In genomic region chr10:8061274-8062211, GRCh38 we compare ENCODE assay signal across 9 cellular contexts. TPM values are rescaled to one million over a fixed set of nuclear protein-coding genes. Genes with fewer than 3 reads are reported as not detected.
DNase-seq lines count a peak whose midpoint lies in the region; ATAC-seq and TF ChIP-seq lines count a peak whose summit lies in the region.
"Had no signal": no experiment of that assay in that cellular context is flagged by ENCODE, and none has a peak within 500 bp of the region (broad histone marks: within the 10 kb centered on the region; RNA-seq: fewer than 3 reads in every experiment).

No MANE protein-coding gene starts in this region.

- POLR2A ChIA-PET in RWPE1 (lab: Yijun Ruan, JAX; ENCODE audit: low non-redundant PET) = interaction anchor here (0.5 kb wide), 1 partner anchor 768 kb away, joined by 6 read pairs; no protein-coding TSS in a partner anchor

- H3K36me3 ChIP-seq in neuronal stem cell (replicated peaks in 1 of 2; ENCODE audit: control insufficient read depth in 2 of 2, insufficient read depth in 2 of 2, low read length in 2 of 2) (no peaks in the 10 kb centered on the region), aorta (ENCODE audit: control insufficient read depth in 1 of 2, insufficient read depth in 2 of 2, low read length in 1 of 2) (no peaks in the 10 kb centered on the region)

- H3K14ac ChIP-seq in neuronal stem cell (ENCODE audit: low read length) = no peak overlapping the region

- peaks cover 21 to 99% (median 55%) of the 10 kb centered on the region in 3 experiments for H3K27me3 ChIP-seq in neuronal stem cell (ENCODE audit: control insufficient read depth in 3 of 3, insufficient read depth in 3 of 3, low read depth in 1 of 3, low read length in 3 of 3)
- no peaks in the 10 kb centered on the region for H3K27me3 ChIP-seq in aorta (ENCODE audit: control insufficient read depth in 1 of 2, insufficient read depth in 2 of 2, low read length in 1 of 2)

- no peak overlapping the region for H3K4me3 ChIP-seq in neuronal stem cell (ENCODE audit: low read length in 2 of 2)
- H3K4me3 ChIP-seq in aorta (ENCODE audit: low read length in 2 of 2) = no peak overlapping the region

- DNase-seq in Daoy (ENCODE audit: low read depth) = peak; percentile 49
- peak; percentile 67 for DNase-seq in M059J (ENCODE audit: low read depth)
- DNase-seq in neuronal stem cell (ENCODE audit: low spot score) = peak; percentile 26
- no peak for DNase-seq in RWPE1 (ENCODE audit: low spot score)
- DNase-seq in RPMI8226 = no peak
- no peak for DNase-seq in aorta
- DNase-seq in KBM-7 = no peak

- H2AFZ ChIP-seq in neuronal stem cell (ENCODE audit: low read length) = no peak overlapping the region

- no peak overlapping the region for H3K4me2 ChIP-seq in neuronal stem cell (ENCODE audit: insufficient read depth, low read length, poor library complexity, severe bottlenecking)

- H3K27ac ChIP-seq in neuronal stem cell (replicated peaks; ENCODE audit: low read length) = no peak overlapping the region
- no peak overlapping the region for H3K27ac ChIP-seq in RWPE1
- H3K27ac ChIP-seq in aorta (ENCODE audit: low read depth in 1 of 2, low read length in 2 of 2) = no peak overlapping the region

- H2BK15ac ChIP-seq in neuronal stem cell (ENCODE audit: low read length) = no peak overlapping the region

- H4K91ac ChIP-seq in neuronal stem cell (ENCODE audit: low read depth, low read length, poor library complexity) = no peak overlapping the region

- CTCF ChIA-PET in RWPE1 (lab: Yijun Ruan, JAX) = no interaction called here

- TF ChIP-seq CTCF in RWPE1 (conservative IDR thresholded peaks at IDR 0.05; ENCODE audit: low read depth) = no peak

- ATAC-seq in aorta (ENCODE audit: low FRiP score) = no peak

- H3K23ac ChIP-seq in neuronal stem cell (ENCODE audit: low read depth, low read length, poor library complexity) = no peak overlapping the region

- H3K79me1 ChIP-seq in neuronal stem cell (ENCODE audit: low read depth, low read length) = no peaks in the 10 kb centered on the region

- no peak overlapping the region for H2BK120ac ChIP-seq in neuronal stem cell (ENCODE audit: low read depth, low read length)

- intact Hi-C loops in aorta (cut with DNase I) = no loop called here

- H4K8ac ChIP-seq in neuronal stem cell (ENCODE audit: low read depth, low read length) = no peak overlapping the region

- H3K9me3 ChIP-seq in neuronal stem cell (replicated peaks in 1 of 2; ENCODE audit: control insufficient read depth in 2 of 2, insufficient read depth in 1 of 2, low read depth in 1 of 2, low read length in 2 of 2) (no peaks in the 10 kb centered on the region), aorta (ENCODE audit: control insufficient read depth, low read length) (no peaks in the 10 kb centered on the region)

- WGBS in neuronal stem cell (ENCODE audit: extremely low coverage in 2 of 2, insufficient read length in 2 of 2, insufficient replicate concordance in 1 of 2), 2 donors = no CpG with 5 or more reads among the region's 17 CpGs
- WGBS in aorta, 2 donors = 88 to 93% methylated on average over 16 to 17 of the region's 17 CpGs

- H3K4me1 ChIP-seq in neuronal stem cell (ENCODE audit: control insufficient read depth in 2 of 2, insufficient read depth in 1 of 2, low read depth in 1 of 2, low read length in 2 of 2) = peaks cover 0 to 35% of the 10 kb centered on the region in 2 donors
- no peaks in the 10 kb centered on the region for H3K4me1 ChIP-seq in aorta (ENCODE audit: control insufficient read depth in 1 of 2, insufficient read depth in 2 of 2, low read length in 2 of 2)

- H3K18ac ChIP-seq in neuronal stem cell (ENCODE audit: low read length) = peak overlapping the region; percentile 87

- no peaks in the 10 kb centered on the region for H3K27me3 Mint-ChIP-seq in activated naive CD8-positive, alpha-beta T cell

- peaks cover 33% of the 10 kb centered on the region for H3K36me3 Mint-ChIP-seq in activated naive CD8-positive, alpha-beta T cell

- in situ Hi-C loops in KBM-7 (cut with MboI; ENCODE audit: low pct_unique_long_range_greater_than_20kb, low sequenced_read_pairs) = no loop called here

- H2BK12ac ChIP-seq in neuronal stem cell (ENCODE audit: low read length) = no peak overlapping the region

- no peak overlapping the region for H3K4ac ChIP-seq in neuronal stem cell (ENCODE audit: low read length)

- H3K27ac Mint-ChIP-seq in activated naive CD8-positive, alpha-beta T cell = peak overlapping the region; percentile 96

- H3K9me3 Mint-ChIP-seq in activated naive CD8-positive, alpha-beta T cell (ENCODE audit: low read depth) = no peaks in the 10 kb centered on the region
- H3K9me3 Mint-ChIP-seq: memory B cell had no signal

- no peak overlapping the region for H3K9ac ChIP-seq in neuronal stem cell (ENCODE audit: low read depth, low read length, poor library complexity)

- H3K4me3 Mint-ChIP-seq in activated naive CD8-positive, alpha-beta T cell = peak overlapping the region; percentile 98

- peaks cover 93% of the 10 kb centered on the region for H3K4me1 Mint-ChIP-seq in activated naive CD8-positive, alpha-beta T cell (ENCODE audit: low read depth)

- H2AK5ac ChIP-seq in neuronal stem cell (ENCODE audit: low read depth, low read length) = peak overlapping the region; percentile 82

- H2BK5ac ChIP-seq in neuronal stem cell (ENCODE audit: low read length) = no peak overlapping the region

RNA-seq across cellular contexts. Expression of gene GATA3, which starts 7.1 kb away (rescaled TPM):
- total RNA-seq in Daoy (2014; rRNA removed; shearing (Covaris generic)) = 0.51 and 1.4 TPM in 2 replicates
- 2.3 and 3.3 TPM in 2 replicates for total RNA-seq in M059J (2014; rRNA removed; shearing (Covaris generic))
- polyA plus RNA-seq in neuronal stem cell (2013, experiment 1 of 2) = 0.33 TPM
- polyA plus RNA-seq in neuronal stem cell (2013, experiment 2 of 2) = 0.40 TPM
- 1 to 10 TPM in 1 of 2 donors, under 1 TPM in 1; 0.78 to 2.0 TPM for total RNA-seq in aorta
- 1 to 10 TPM in 1 of 2 donors, not detected in 1; 1.4 TPM for polyA plus RNA-seq in aorta

Comparison
In these comparisons a context has a peak if more than half of its experiments do, and no peak if none do; other contexts are left out.
1. DNase-seq: peak in Daoy (single experiment), M059J (single experiment) and neuronal stem cell (single experiment); none in RWPE1 (single experiment), RPMI8226 (single experiment), aorta (0 of 2) and KBM-7 (single experiment).